In genomic region chr1:90959352-90960206, GRCh38 we compare ENCODE assay signal across 1 cellular context.
A peak's percentile ranks its signal among the peaks of the same experiment; 100 is the strongest.
TF ChIP-seq lines count a peak whose summit lies in the region.

No MANE protein-coding gene starts in this region.

TF ChIP-seq in K562, 482 proteins besides CTCF, POLR2A, EP300 and RAD21 (continued from another document):
- TF ChIP-seq ATF3 (IDR thresholded peaks at IDR 0.05) (peak; percentile 68), ATF3 (CRISPR knock-in tag; conservative IDR thresholded peaks at IDR 0.05) (no peak), ZNF644 (tag; IDR thresholded peaks at IDR 0.05; ENCODE audit: low read depth) (peak; percentile 64; the same call in 1 of the 2 replicates), SOX6 (IDR thresholded peaks at IDR 0.05) (peak; percentile 40; the same call in 1 of the 2 replicates), ZBTB49 (CRISPR knock-in tag; IDR thresholded peaks at IDR 0.05; ENCODE audit: borderline replicate concordance) (no peak), KDM2B (CRISPR knock-in tag; IDR thresholded peaks at IDR 0.05) (no peak)
